ENCODE assay signal across 8 cellular contexts in genomic region chr12:11648514-11649412, GRCh38. TPM values are rescaled to one million over a fixed set of nuclear protein-coding genes. Genes with fewer than 3 reads are reported as not detected.
DNase-seq lines count a peak whose midpoint lies in the region; ATAC-seq and TF ChIP-seq lines count a peak whose summit lies in the region.

No MANE protein-coding gene starts in this region.

- in situ Hi-C loops in mammary epithelial cell (cut with MboI; ENCODE audit: low sequenced_read_pairs in 2 of 2): no loop called here

- H3K4me3 ChIP-seq in A673 (ENCODE audit: low read depth, low read length, poor library complexity, severe bottlenecking) (peak overlapping the region; percentile 80), mammary epithelial cell (replicated peaks in 1 of 3; ENCODE audit: insufficient read depth in 1 of 3, low read depth in 2 of 3, low read length in 3 of 3) (peak overlapping the region; percentile 69 to 99 (median 87))

- peaks cover 7% of the 10 kb centered on the region for H3K9me3 ChIP-seq in A673 (ENCODE audit: low read depth, low read length, poor library complexity, severe bottlenecking)
- H3K9me3 ChIP-seq in mammary epithelial cell (replicated peaks; ENCODE audit: insufficient read depth, low read length): no peaks in the 10 kb centered on the region

- BruUV-seq in A673 (replicated peaks; lab: Mats Ljungman, UMichigan): TSS peak; percentile 91
- TSS peak; percentile 30 for BruUV-seq in mammary epithelial cell (replicated peaks; lab: Mats Ljungman, UMichigan)

- 2% methylated on average over 27 of the region's 58 CpGs for WGBS in mammary epithelial cell (ENCODE audit: low coverage, missing lambda C conversion rate)

- H3K27ac ChIP-seq in A673 (ENCODE audit: low read depth, low read length, poor library complexity, severe bottlenecking) (peak overlapping the region; percentile 98), VCaP (peak overlapping the region; percentile 100), mammary epithelial cell (ENCODE audit: insufficient read depth, low read depth, low read length) (peak overlapping the region; percentile 97)

- POLR2A ChIA-PET in A673 (lab: Charles Lee; ENCODE audit: low non-redundant PET): interaction anchor here (0.6 kb wide), 2 partner anchors 16 to 242 kb away, joined by 4 to 5 read pairs; no protein-coding TSS in a partner anchor

- TF ChIP-seq POLR2A in GM18526 (IDR thresholded peaks at IDR 0.05; ENCODE audit: extremely low read depth, insufficient read length): peak; percentile 49

- H3K27me3 ChIP-seq in A673 (replicated peaks; ENCODE audit: insufficient read depth, low read depth, low read length, poor library complexity): no peaks in the 10 kb centered on the region
- no peaks in the 10 kb centered on the region for H3K27me3 ChIP-seq in mammary epithelial cell (ENCODE audit: insufficient read depth, low read length)

- peak; percentile 93 for DNase-seq in A673 (ENCODE audit: low spot score)
- DNase-seq in NCI-H2107 (lab: John Stamatoyannopoulos, UW): peak; percentile 84
- DNase-seq in mammary epithelial cell: peak; percentile 90
- DNase-seq in iPS-NIHi7 (ENCODE audit: extremely low spot score): peak; percentile 72
- peak; percentile 59 for DNase-seq in smooth muscle cell of the brain vasculature (ENCODE audit: low read depth, low spot score)

- H3K4me2 ChIP-seq in mammary epithelial cell (ENCODE audit: insufficient read depth, low read depth, low read length): peak overlapping the region; percentile 83

- ATAC-seq in HG03060 (IDR thresholded peaks at IDR 0.05; ENCODE audit: low read depth, unreplicated experiment): peak; percentile 4

- H4K20me1 ChIP-seq in mammary epithelial cell (ENCODE audit: insufficient read depth, low read length): no peaks in the 10 kb centered on the region

- H3K36me3 ChIP-seq in A673 (ENCODE audit: insufficient read depth, low read length, poor library complexity, severe bottlenecking) (no peaks in the 10 kb centered on the region), mammary epithelial cell (ENCODE audit: insufficient read depth, low read length) (no peaks in the 10 kb centered on the region)

- dilution Hi-C loops in mammary epithelial cell (cut with HindIII; ENCODE audit: low sequenced_read_pairs): no loop called here

- H2AFZ ChIP-seq in mammary epithelial cell (ENCODE audit: low read depth, low read length): peak overlapping the region; percentile 84

- H3K9ac ChIP-seq in mammary epithelial cell (ENCODE audit: insufficient read depth, low read length): peak overlapping the region; percentile 98

- H3K79me2 ChIP-seq in mammary epithelial cell (ENCODE audit: insufficient read depth, low read length): peaks cover 40% of the 10 kb centered on the region

- TF ChIP-seq CTCF in A673 (conservative IDR thresholded peaks at IDR 0.05; ENCODE audit: low read depth, low read length) (no peak), VCaP (conservative IDR thresholded peaks at IDR 0.05) (no peak), mammary epithelial cell (conservative IDR thresholded peaks at IDR 0.05 in 1 of 2, IDR thresholded peaks at IDR 0.05 in 1 of 2; ENCODE audit: extremely low read depth in 1 of 2, insufficient read depth in 1 of 2, low read depth in 1 of 2, low read length in 2 of 2) (peak in 1 of 2 donors; percentile 5)

- CTCF ChIA-PET in A673 (lab: Charles Lee): no interaction called here
- CTCF ChIA-PET in mammary epithelial cell (lab: Charles Lee; ENCODE audit: low non-redundant PET): no interaction called here

- H3K4me1 ChIP-seq in A673 (ENCODE audit: insufficient read depth, low read length, poor library complexity, severe bottlenecking) (peaks cover 22% of the 10 kb centered on the region), mammary epithelial cell (ENCODE audit: insufficient read depth, low read length) (peaks cover 21% of the 10 kb centered on the region)

- intact Hi-C loops in A673 (cut with micrococcal nuclease; ENCODE audit: unreplicated experiment): no loop called here
- intact Hi-C loops in mammary epithelial cell (cut with micrococcal nuclease): loop anchor here (1.0 to 2.0 kb wide), 3 partner anchors 67 to 292 kb away; no protein-coding TSS in a partner anchor

RNA-seq across cellular contexts. Expression of gene ETV6, which starts 0.7 kb away (rescaled TPM):
- total RNA-seq in A673 (2021) (27.4 and 32.4 TPM in 2 replicates), mammary epithelial cell (10 to 100 TPM; 16.7 to 28.3 TPM)
- 6.3 TPM for polyA plus RNA-seq in mammary epithelial cell
- 41.9 TPM for polyA minus RNA-seq in mammary epithelial cell

Comparison
In these comparisons a context has a peak if more than half of its experiments do, and no peak if none do; other contexts are left out.
1. Peak in every context shown above with its lines: DNase-seq, ATAC-seq, H3K4me3 ChIP-seq and H3K27ac ChIP-seq.